Comparison of ENCODE assay signal across 1 cellular context in the genomic region with DNA sequence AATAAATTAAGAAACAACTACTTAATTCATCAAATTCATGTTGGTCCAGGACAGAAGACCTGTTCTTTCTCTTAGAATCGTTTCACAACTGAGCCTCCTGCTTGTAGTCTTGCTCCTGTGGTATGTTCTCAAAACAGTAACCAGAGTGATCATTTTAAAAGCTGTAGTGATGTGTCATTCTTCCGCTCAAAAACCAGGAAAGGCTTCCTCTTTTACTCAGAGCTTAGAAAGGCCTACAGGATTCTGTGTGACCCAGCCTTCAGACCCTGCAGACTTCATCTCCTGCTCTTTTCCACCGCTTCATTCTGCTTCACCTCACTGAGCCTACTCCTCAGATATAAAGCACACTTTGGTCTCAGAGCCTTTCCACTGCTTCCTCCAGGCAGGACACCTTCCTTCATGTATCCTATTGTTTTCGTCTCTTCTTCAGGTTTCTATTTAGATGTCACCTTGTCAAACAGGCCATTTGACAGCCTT.
A peak's percentile ranks its signal among the peaks of the same experiment; 100 is the strongest.
TF ChIP-seq lines count a peak whose summit lies in the region.

No MANE protein-coding gene starts in this region.

TF ChIP-seq in K562, 482 proteins besides CTCF, POLR2A, EP300 and RAD21 (continued from another document and continues in another):
- TF ChIP-seq, protein P1, sequence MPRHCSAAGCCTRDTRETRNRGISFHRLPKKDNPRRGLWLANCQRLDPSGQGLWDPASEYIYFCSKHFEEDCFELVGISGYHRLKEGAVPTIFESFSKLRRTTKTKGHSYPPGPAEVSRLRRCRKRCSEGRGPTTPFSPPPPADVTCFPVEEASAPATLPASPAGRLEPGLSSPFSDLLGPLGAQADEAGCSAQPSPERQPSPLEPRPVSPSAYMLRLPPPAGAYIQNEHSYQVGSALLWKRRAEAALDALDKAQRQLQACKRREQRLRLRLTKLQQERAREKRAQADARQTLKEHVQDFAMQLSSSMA (CRISPR knock-in tag; IDR thresholded peaks at IDR 0.05) = no peak
- TF ChIP-seq YY1 (IDR thresholded peaks at IDR 0.05; ENCODE audit: borderline replicate concordance in 1 of 3, control insufficient read depth in 1 of 3, extremely low read depth in 1 of 3, insufficient read depth in 3 of 3, insufficient read length in 1 of 3, insufficient replicate concordance in 2 of 3, low read depth in 1 of 3, low read length in 2 of 3) (no peak), CBFA2T3 (IDR thresholded peaks at IDR 0.05) (no peak), PTRF (tag; IDR thresholded peaks at IDR 0.05) (no peak), DPF2 (IDR thresholded peaks at IDR 0.05) (peak; percentile 40; the same call in 1 of the 2 replicates), KAT2B (IDR thresholded peaks at IDR 0.05; ENCODE audit: low read depth, low read length) (no peak), ZNF79 (CRISPR knock-in tag; IDR thresholded peaks at IDR 0.05; ENCODE audit: low read depth) (no peak), ZNF696 (CRISPR knock-in tag; conservative IDR thresholded peaks at IDR 0.05) (no peak), HDAC8 (tag; IDR thresholded peaks at IDR 0.05) (no peak), XRCC4 (IDR thresholded peaks at IDR 0.05; ENCODE audit: extremely low read depth, insufficient read depth, insufficient read length) (no peak), MIER1 (IDR thresholded peaks at IDR 0.05; ENCODE audit: low read depth) (no peak), C11orf30 (IDR thresholded peaks at IDR 0.05; ENCODE audit: low read depth) (0 out of 2 replicates have a peak, but pooled peaks have one; percentile 34), SMARCA4 (IDR thresholded peaks at IDR 0.05) (peak; percentile 63; the same call in 1 of the 2 replicates), MAFK (IDR thresholded peaks at IDR 0.05; ENCODE audit: low read length) (peak; percentile 44; the same call in 1 of the 2 replicates), TCF15 (CRISPR knock-in tag; IDR thresholded peaks at IDR 0.05) (no peak), ZNF133 (CRISPR knock-in tag; IDR thresholded peaks at IDR 0.05) (no peak), JUND (IDR thresholded peaks at IDR 0.05; ENCODE audit: borderline replicate concordance, low read depth, low read length) (peak; percentile 47; the same call in 1 of the 2 replicates), JUND (tag; IDR thresholded peaks at IDR 0.05; ENCODE audit: borderline replicate concordance, low read depth, low read length) (peak; percentile 57; the same call in 1 of the 3 replicates), ZNF134 (CRISPR knock-in tag; conservative IDR thresholded peaks at IDR 0.05) (no peak), SREBF2 (CRISPR knock-in tag; IDR thresholded peaks at IDR 0.05) (no peak), NFE2 (IDR thresholded peaks at IDR 0.05; ENCODE audit: low read depth) (peak; percentile 83), E2F8 (IDR thresholded peaks at IDR 0.05; ENCODE audit: low read depth, partially characterized antibody) (no peak), SAFB2 (IDR thresholded peaks at IDR 0.05; ENCODE audit: borderline replicate concordance, low read depth, low read length, severe bottlenecking) (no peak), RAD51 (IDR thresholded peaks at IDR 0.05; ENCODE audit: borderline replicate concordance, low read depth) (no peak), WHSC1 (IDR thresholded peaks at IDR 0.05; ENCODE audit: low read length) (no peak), THRB (CRISPR knock-in tag; conservative IDR thresholded peaks at IDR 0.05) (no peak), DIDO1 (tag; IDR thresholded peaks at IDR 0.05; ENCODE audit: low read depth) (no peak), PHB2 (IDR thresholded peaks at IDR 0.05; ENCODE audit: low read depth) (no peak), CTCFL (IDR thresholded peaks at IDR 0.05; ENCODE audit: borderline replicate concordance, insufficient read depth, low read depth, low read length, poor library complexity, severe bottlenecking) (no peak), ZNF551 (CRISPR knock-in tag; IDR thresholded peaks at IDR 0.05) (no peak)
- TF ChIP-seq, protein P2, sequence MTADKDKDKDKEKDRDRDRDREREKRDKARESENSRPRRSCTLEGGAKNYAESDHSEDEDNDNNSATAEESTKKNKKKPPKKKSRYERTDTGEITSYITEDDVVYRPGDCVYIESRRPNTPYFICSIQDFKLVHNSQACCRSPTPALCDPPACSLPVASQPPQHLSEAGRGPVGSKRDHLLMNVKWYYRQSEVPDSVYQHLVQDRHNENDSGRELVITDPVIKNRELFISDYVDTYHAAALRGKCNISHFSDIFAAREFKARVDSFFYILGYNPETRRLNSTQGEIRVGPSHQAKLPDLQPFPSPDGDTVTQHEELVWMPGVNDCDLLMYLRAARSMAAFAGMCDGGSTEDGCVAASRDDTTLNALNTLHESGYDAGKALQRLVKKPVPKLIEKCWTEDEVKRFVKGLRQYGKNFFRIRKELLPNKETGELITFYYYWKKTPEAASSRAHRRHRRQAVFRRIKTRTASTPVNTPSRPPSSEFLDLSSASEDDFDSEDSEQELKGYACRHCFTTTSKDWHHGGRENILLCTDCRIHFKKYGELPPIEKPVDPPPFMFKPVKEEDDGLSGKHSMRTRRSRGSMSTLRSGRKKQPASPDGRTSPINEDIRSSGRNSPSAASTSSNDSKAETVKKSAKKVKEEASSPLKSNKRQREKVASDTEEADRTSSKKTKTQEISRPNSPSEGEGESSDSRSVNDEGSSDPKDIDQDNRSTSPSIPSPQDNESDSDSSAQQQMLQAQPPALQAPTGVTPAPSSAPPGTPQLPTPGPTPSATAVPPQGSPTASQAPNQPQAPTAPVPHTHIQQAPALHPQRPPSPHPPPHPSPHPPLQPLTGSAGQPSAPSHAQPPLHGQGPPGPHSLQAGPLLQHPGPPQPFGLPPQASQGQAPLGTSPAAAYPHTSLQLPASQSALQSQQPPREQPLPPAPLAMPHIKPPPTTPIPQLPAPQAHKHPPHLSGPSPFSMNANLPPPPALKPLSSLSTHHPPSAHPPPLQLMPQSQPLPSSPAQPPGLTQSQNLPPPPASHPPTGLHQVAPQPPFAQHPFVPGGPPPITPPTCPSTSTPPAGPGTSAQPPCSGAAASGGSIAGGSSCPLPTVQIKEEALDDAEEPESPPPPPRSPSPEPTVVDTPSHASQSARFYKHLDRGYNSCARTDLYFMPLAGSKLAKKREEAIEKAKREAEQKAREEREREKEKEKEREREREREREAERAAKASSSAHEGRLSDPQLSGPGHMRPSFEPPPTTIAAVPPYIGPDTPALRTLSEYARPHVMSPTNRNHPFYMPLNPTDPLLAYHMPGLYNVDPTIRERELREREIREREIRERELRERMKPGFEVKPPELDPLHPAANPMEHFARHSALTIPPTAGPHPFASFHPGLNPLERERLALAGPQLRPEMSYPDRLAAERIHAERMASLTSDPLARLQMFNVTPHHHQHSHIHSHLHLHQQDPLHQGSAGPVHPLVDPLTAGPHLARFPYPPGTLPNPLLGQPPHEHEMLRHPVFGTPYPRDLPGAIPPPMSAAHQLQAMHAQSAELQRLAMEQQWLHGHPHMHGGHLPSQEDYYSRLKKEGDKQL (CRISPR knock-in tag; IDR thresholded peaks at IDR 0.05; ENCODE audit: borderline replicate concordance) = no peak
- TF ChIP-seq, protein P3, sequence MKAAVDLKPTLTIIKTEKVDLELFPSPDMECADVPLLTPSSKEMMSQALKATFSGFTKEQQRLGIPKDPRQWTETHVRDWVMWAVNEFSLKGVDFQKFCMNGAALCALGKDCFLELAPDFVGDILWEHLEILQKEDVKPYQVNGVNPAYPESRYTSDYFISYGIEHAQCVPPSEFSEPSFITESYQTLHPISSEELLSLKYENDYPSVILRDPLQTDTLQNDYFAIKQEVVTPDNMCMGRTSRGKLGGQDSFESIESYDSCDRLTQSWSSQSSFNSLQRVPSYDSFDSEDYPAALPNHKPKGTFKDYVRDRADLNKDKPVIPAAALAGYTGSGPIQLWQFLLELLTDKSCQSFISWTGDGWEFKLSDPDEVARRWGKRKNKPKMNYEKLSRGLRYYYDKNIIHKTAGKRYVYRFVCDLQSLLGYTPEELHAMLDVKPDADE (conservative IDR thresholded peaks at IDR 0.05; ENCODE audit: control insufficient read depth, low read depth, low read length) = no peak
- TF ChIP-seq, protein P4, sequence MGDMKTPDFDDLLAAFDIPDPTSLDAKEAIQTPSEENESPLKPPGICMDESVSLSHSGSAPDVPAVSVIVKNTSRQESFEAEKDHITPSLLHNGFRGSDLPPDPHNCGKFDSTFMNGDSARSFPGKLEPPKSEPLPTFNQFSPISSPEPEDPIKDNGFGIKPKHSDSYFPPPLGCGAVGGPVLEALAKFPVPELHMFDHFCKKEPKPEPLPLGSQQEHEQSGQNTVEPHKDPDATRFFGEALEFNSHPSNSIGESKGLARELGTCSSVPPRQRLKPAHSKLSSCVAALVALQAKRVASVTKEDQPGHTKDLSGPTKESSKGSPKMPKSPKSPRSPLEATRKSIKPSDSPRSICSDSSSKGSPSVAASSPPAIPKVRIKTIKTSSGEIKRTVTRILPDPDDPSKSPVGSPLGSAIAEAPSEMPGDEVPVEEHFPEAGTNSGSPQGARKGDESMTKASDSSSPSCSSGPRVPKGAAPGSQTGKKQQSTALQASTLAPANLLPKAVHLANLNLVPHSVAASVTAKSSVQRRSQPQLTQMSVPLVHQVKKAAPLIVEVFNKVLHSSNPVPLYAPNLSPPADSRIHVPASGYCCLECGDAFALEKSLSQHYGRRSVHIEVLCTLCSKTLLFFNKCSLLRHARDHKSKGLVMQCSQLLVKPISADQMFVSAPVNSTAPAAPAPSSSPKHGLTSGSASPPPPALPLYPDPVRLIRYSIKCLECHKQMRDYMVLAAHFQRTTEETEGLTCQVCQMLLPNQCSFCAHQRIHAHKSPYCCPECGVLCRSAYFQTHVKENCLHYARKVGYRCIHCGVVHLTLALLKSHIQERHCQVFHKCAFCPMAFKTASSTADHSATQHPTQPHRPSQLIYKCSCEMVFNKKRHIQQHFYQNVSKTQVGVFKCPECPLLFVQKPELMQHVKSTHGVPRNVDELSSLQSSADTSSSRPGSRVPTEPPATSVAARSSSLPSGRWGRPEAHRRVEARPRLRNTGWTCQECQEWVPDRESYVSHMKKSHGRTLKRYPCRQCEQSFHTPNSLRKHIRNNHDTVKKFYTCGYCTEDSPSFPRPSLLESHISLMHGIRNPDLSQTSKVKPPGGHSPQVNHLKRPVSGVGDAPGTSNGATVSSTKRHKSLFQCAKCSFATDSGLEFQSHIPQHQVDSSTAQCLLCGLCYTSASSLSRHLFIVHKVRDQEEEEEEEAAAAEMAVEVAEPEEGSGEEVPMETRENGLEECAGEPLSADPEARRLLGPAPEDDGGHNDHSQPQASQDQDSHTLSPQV (IDR thresholded peaks at IDR 0.05) = peak; percentile 81
